In genomic region chr21:46344219-46344915, GRCh38 we compare ENCODE assay signal across 30 cellular contexts.
"Had no signal": no experiment of that assay in that cellular context is flagged by ENCODE, and none has a peak within 500 bp of the region (broad histone marks: within the 10 kb centered on the region; RNA-seq: fewer than 3 reads in every experiment).

No MANE protein-coding gene starts in this region.

- DNase-seq: activated CD4-positive, alpha-beta memory T cell treated with anti-CD3 and anti-CD28 coated beads, Interleukin-2, amount 10 ng/mL, durations not matched to agents 7 days and 5 days; activated CD4-positive, alpha-beta T cell treated with anti-CD3 and anti-CD28 coated beads for 1 hour; activated CD4-positive, alpha-beta T cell treated with anti-CD3 and anti-CD28 coated beads for 48 hours; activated CD4-positive, CD25-positive, alpha-beta regulatory T cell; activated CD8-positive, alpha-beta memory T cell treated with anti-CD3 and anti-CD28 coated beads for 24 hours; activated CD8-positive, alpha-beta memory T cell treated with anti-CD3 and anti-CD28 coated beads, Interleukin-2, amount 10 ng/mL, durations not matched to agents 7 days and 5 days; activated CD8-positive, alpha-beta memory T cell treated with anti-CD3 and anti-CD28 coated beads, Interleukin-2, amount 50 U/mL, for 48 hours; activated effector memory CD4-positive, alpha-beta T cell treated with Interleukin-2 at 50 U/mL for 16 hours; activated naive CD8-positive, alpha-beta T cell treated with anti-CD3 and anti-CD28 coated beads, Interleukin-2, amount 10 ng/mL, durations not matched to agents 7 days and 5 days; activated T-cell treated with anti-CD3 and anti-CD28 coated beads, Interleukin-2, amount 50 U/mL, for 48 hours; amygdala; body of pancreas; cerebellar nuclear complex; Karpas-422; KBM-7; NCI-H1105 treated with DMSO at 0.1 percent for 48 hours; NCI-H1436; NCI-H1694; NCI-H1930; NCI-H2081 treated with DMSO at 0.1 percent for 48 hours; NCI-H345; NCI-H524 treated with DMSO at 0.1 percent for 48 hours; RPMI8226; SW 1271; T-helper 1 cell; T1000; WERI-Rb-1 had no signal

- H3K27ac Mint-ChIP-seq: activated CD4-positive, alpha-beta memory T cell treated with anti-CD3 and anti-CD28 coated beads, Interleukin-2, amount 10 ng/mL, durations not matched to agents 7 days and 5 days; activated CD8-positive, alpha-beta memory T cell treated with anti-CD3 and anti-CD28 coated beads, Interleukin-2, amount 10 ng/mL, durations not matched to agents 7 days and 5 days; activated naive CD4-positive, alpha-beta T cell treated with anti-CD3 and anti-CD28 coated beads, Interleukin-2, amount 50 U/mL, for 24 hours; activated naive CD8-positive, alpha-beta T cell treated with anti-CD3 and anti-CD28 coated beads, Interleukin-2, amount 10 ng/mL, durations not matched to agents 7 days and 5 days had no signal

- ATAC-seq: activated CD8-positive, alpha-beta memory T cell treated with anti-CD3 and anti-CD28 coated beads, Interleukin-2, amount 10 ng/mL, durations not matched to agents 7 days and 5 days; body of pancreas; Panc1 had no signal

- H3K9me3 ChIP-seq: body of pancreas, breast epithelium had no signal

- H3K27ac ChIP-seq: body of pancreas, breast epithelium, WERI-Rb-1 had no signal

- H3K27me3 ChIP-seq: body of pancreas, breast epithelium had no signal

- H3K9me3 Mint-ChIP-seq: activated CD4-positive, alpha-beta memory T cell treated with anti-CD3 and anti-CD28 coated beads, Interleukin-2, amount 10 ng/mL, durations not matched to agents 7 days and 5 days; activated naive CD4-positive, alpha-beta T cell treated with anti-CD3 and anti-CD28 coated beads, Interleukin-2, amount 50 U/mL, for 24 hours; activated naive CD8-positive, alpha-beta T cell treated with anti-CD3 and anti-CD28 coated beads, Interleukin-2, amount 10 ng/mL, durations not matched to agents 7 days and 5 days had no signal

- H3K4me3 ChIP-seq: body of pancreas, breast epithelium had no signal

- H3K4me1 ChIP-seq: body of pancreas, breast epithelium had no signal

- H3K4me3 Mint-ChIP-seq: activated CD4-positive, alpha-beta memory T cell treated with anti-CD3 and anti-CD28 coated beads, Interleukin-2, amount 10 ng/mL, durations not matched to agents 7 days and 5 days; activated CD8-positive, alpha-beta memory T cell treated with anti-CD3 and anti-CD28 coated beads, Interleukin-2, amount 10 ng/mL, durations not matched to agents 7 days and 5 days; activated naive CD4-positive, alpha-beta T cell treated with anti-CD3 and anti-CD28 coated beads, Interleukin-2, amount 50 U/mL, for 24 hours; activated naive CD8-positive, alpha-beta T cell treated with anti-CD3 and anti-CD28 coated beads, Interleukin-2, amount 10 ng/mL, durations not matched to agents 7 days and 5 days had no signal
